13 cellular contexts compared by ENCODE assay signal in the genomic region with DNA sequence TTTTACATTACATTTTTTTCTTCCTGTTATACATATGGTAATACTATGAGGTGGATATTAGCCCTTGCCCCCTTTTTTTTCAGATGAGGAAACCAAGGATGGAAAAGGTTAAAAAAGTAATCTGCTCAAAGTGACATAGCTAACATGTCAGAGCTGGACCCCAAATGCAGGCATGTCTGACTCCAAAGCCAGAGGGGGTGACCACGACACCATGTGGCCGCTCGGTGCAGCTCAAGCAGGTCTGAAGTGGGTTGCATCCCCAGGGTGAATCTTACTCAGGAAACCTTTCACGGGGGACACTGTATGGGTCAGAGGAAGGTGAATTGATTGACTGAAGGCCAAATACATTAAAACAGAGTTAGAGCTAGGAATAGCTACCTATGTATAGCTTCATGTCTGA. TPM values are rescaled to one million over a fixed set of nuclear protein-coding genes. Genes with fewer than 3 reads are reported as not detected.
A peak's percentile ranks its signal among the peaks of the same experiment; 100 is the strongest.
DNase-seq lines count a peak whose midpoint lies in the region; ATAC-seq and TF ChIP-seq lines count a peak whose summit lies in the region.
"Had no signal": no experiment of that assay in that cellular context is flagged by ENCODE, and none has a peak within 500 bp of the region (broad histone marks: within the 10 kb centered on the region; RNA-seq: fewer than 3 reads in every experiment).

No MANE protein-coding gene starts in this region.

- ATAC-seq in heart right ventricle (peak in 3 of 8 donors; percentile 38 to 48 (median 40)), left cardiac atrium (no peak), HG02642 (IDR thresholded peaks at IDR 0.05; ENCODE audit: poor library complexity, unreplicated experiment) (no peak), HG03521 (IDR thresholded peaks at IDR 0.05; ENCODE audit: unreplicated experiment) (no peak)
- ATAC-seq: stimulated activated naive B cell treated with anti-CD40 and anti-IgM and Interleukin-4, amounts not matched to agents 10 μg/mL and 1 μg/mL and 100 μg/mL, for 72 hours had no signal

- TF ChIP-seq CTCF in heart right ventricle (IDR thresholded peaks at IDR 0.05) (peak in 6 of 9 donors; percentile 19 to 31 (median 25)), retinal pigment epithelial cell (conservative IDR thresholded peaks at IDR 0.05; ENCODE audit: low read depth, low read length) (peak; percentile 34)

- H3K36me3 ChIP-seq in heart right ventricle = peaks cover 0 to 23% (median 0%) of the 10 kb centered on the region in 9 donors
- H3K36me3 ChIP-seq: BLaER1 treated with 17β-estradiol and CSF1 and Interleukin-3, amounts not matched to agents 10 nM and 100 nM; SJSA1 had no signal

- no peaks in the 10 kb centered on the region for H3K27me3 ChIP-seq in heart right ventricle
- H3K27me3 ChIP-seq: BLaER1 treated with 17β-estradiol and CSF1 and Interleukin-3, amounts not matched to agents 10 nM and 100 nM; SJSA1 had no signal

- intact Hi-C loops in heart right ventricle (cut with DNase I) = no loop called here
- intact Hi-C loops in left cardiac atrium (cut with DNase I) = no loop called here

- no peaks in the 10 kb centered on the region for H3K9me3 ChIP-seq in heart right ventricle
- H3K9me3 ChIP-seq: BLaER1 treated with 17β-estradiol and CSF1 and Interleukin-3, amounts not matched to agents 10 nM and 100 nM; SJSA1 had no signal

- H3K4me1 ChIP-seq in heart right ventricle = peaks cover 0 to 26% (median 14%) of the 10 kb centered on the region in 9 donors
- H3K4me1 ChIP-seq: SJSA1 had no signal

- DNase-seq in heart right ventricle = no peak
- no peak for DNase-seq in left cardiac atrium
- peak; percentile 15 for DNase-seq in MV-4-11 (lab: John Stamatoyannopoulos, UW)
- peak; percentile 45 for DNase-seq in dermis blood vessel endothelial cell
- no peak for DNase-seq in retinal pigment epithelial cell (ENCODE audit: low read depth)
- no peak for DNase-seq in NOMO-1 (lab: John Stamatoyannopoulos, UW; ENCODE audit: unreplicated experiment in 2 of 2)
- DNase-seq: activated CD4-positive, alpha-beta T cell treated with anti-CD3 and anti-CD28 coated beads, Interleukin-2, amount 50 U/mL, for 4 hours; naive B cell; stimulated activated naive B cell treated with anti-CD40 and anti-IgM and Interleukin-4, amounts not matched to agents 10 μg/mL and 1 μg/mL and 100 μg/mL, for 72 hours had no signal

- no peak overlapping the region for H3K4me3 ChIP-seq in heart right ventricle
- no peak overlapping the region for H3K4me3 ChIP-seq in retinal pigment epithelial cell (ENCODE audit: low read length)
- H3K4me3 ChIP-seq: BLaER1 treated with 17β-estradiol and CSF1 and Interleukin-3, amounts not matched to agents 10 nM and 100 nM; SJSA1 had no signal

- 57 to 60% methylated on average over 4 of the region's 4 CpGs for WGBS in heart right ventricle, 2 donors

- peak overlapping the region in 1 of 10 donors; percentile 11 for H3K27ac ChIP-seq in heart right ventricle
- H3K27ac ChIP-seq: BLaER1 treated with 17β-estradiol and CSF1 and Interleukin-3, amounts not matched to agents 10 nM and 100 nM; SJSA1 had no signal

RNA-seq across cellular contexts. Expression of a gene that starts 34.8 kb away (rescaled TPM):
- total RNA-seq in heart right ventricle = 10 to 100 TPM; 44.7 to 97.0 (median 59.2) TPM
- polyA plus RNA-seq in heart right ventricle = 10 to 100 TPM; 38.8 to 48.0 TPM
- total RNA-seq in left cardiac atrium = 100 to 1,000 TPM; 101 to 115 TPM
- total RNA-seq in dermis blood vessel endothelial cell = 62.4 and 126 TPM in 2 replicates

Comparison
In these comparisons a context has a peak if more than half of its experiments do, and no peak if none do; other contexts are left out.
1. DNase-seq: peak in MV-4-11 (single experiment) and dermis blood vessel endothelial cell (single experiment); none in heart right ventricle (0 of 2), left cardiac atrium (single experiment), retinal pigment epithelial cell (single experiment) and NOMO-1 (0 of 2).